Comparison of ENCODE assay signal across 25 cellular contexts in genomic region chr1:19327736-19328135, GRCh38. TPM values are rescaled to one million over a fixed set of nuclear protein-coding genes. Genes with fewer than 3 reads are reported as not detected.
DNase-seq lines count a peak whose midpoint lies in the region; ATAC-seq, FAIRE-seq and TF ChIP-seq lines count a peak whose summit lies in the region.
"Had no signal": no experiment of that assay in that cellular context is flagged by ENCODE, and none has a peak within 500 bp of the region (broad histone marks: within the 10 kb centered on the region; RNA-seq: fewer than 3 reads in every experiment).

No MANE protein-coding gene starts in this region.

- TSS peak; percentile 30 for BruUV-seq in K562 (replicated peaks; lab: Mats Ljungman, UMichigan)

- peaks cover 57% of the 10 kb centered on the region for H3K36me3 ChIP-seq in left ventricle myocardium inferior
- peaks cover 55% of the 10 kb centered on the region; the same call in 2 of the 3 replicates for H3K36me3 ChIP-seq in K562 (ENCODE audit: control insufficient read depth, insufficient read depth, low read length)
- H3K36me3 ChIP-seq in mesenchymal stem cell (ENCODE audit: control insufficient read depth in 1 of 2, insufficient read depth in 2 of 2, low read depth in 1 of 2, low read length in 2 of 2) = peaks cover 71 to 81% of the 10 kb centered on the region in 2 experiments
- peaks cover 14% of the 10 kb centered on the region for H3K36me3 ChIP-seq in MG63

- no peak overlapping the region for H2BK15ac ChIP-seq in mesenchymal stem cell (ENCODE audit: low read depth, poor library complexity, severe bottlenecking)

- H3K14ac ChIP-seq in mesenchymal stem cell (ENCODE audit: low read length in 2 of 2) = no peak overlapping the region

- WGBS in K562 (ENCODE audit: insufficient coverage, low coverage, missing lambda C conversion rate) = 86% methylated on average over 9 of the region's 9 CpGs
- 95% methylated on average over 9 of the region's 9 CpGs for WGBS in mesenchymal stem cell

- TF ChIP-seq CTCF in left ventricle myocardium inferior (IDR thresholded peaks at IDR 0.05; ENCODE audit: borderline replicate concordance) (no peak), K562 (IDR thresholded peaks at IDR 0.05 in 2 of 3, conservative IDR thresholded peaks at IDR 0.05 in 1 of 3; ENCODE audit: insufficient read depth in 2 of 3, low read depth in 1 of 3, low read length in 3 of 3) (no peak)

- H4K8ac ChIP-seq in mesenchymal stem cell (ENCODE audit: low read length) = no peak overlapping the region

- DNase-seq in left ventricle myocardium superior (peak; percentile 3), left ventricle myocardium inferior (no peak), K562 (ENCODE audit: extremely low read depth in 1 of 4, low spot score in 3 of 4) (no peak), mesenchymal stem cell (no peak), MG63 (no peak)
- no peak for DNase-seq in stimulated activated naive CD8-positive, alpha-beta T cell treated with anti-CD3 and anti-CD28 coated beads, Interleukin-15, Interleukin-2, amounts not matched to agents 100 U/mL and 50 U/mL, for 24 hours
- DNase-seq: Calu3, DMS79 treated with DMSO at 0.1 percent for 48 hours, GF-D8, GOT3, HCEC 1CT, Kasumi-1, MV-4-11, NCI-H1105, NCI-H146, NCI-H1930, NCI-H446, NCI-H524 treated with DMSO at 0.1 percent for 48 hours, NCI-H774, PC-3 had no signal

- no peak overlapping the region for H3K4ac ChIP-seq in mesenchymal stem cell (ENCODE audit: low read depth in 1 of 2, low read length in 2 of 2)

- no peak overlapping the region for H2AK5ac ChIP-seq in mesenchymal stem cell (ENCODE audit: low read length, severe bottlenecking)

- intact Hi-C loops in left ventricle myocardium superior (cut with micrococcal nuclease) = no loop called here
- intact Hi-C loops in left ventricle myocardium inferior (cut with micrococcal nuclease) = no loop called here
- intact Hi-C loops in K562 (cut with micrococcal nuclease) = no loop called here

- peaks cover 20% of the 10 kb centered on the region for H3K9me1 ChIP-seq in K562 (ENCODE audit: control insufficient read depth, insufficient read depth, low read length)

- no peak for TF ChIP-seq POLR2A in K562 (conservative IDR thresholded peaks at IDR 0.05)

- H3K4me1 ChIP-seq in left ventricle myocardium inferior (no peaks in the 10 kb centered on the region), K562 (replicated peaks in 1 of 2; ENCODE audit: control insufficient read depth in 2 of 2, insufficient read depth in 2 of 2, low read length in 2 of 2) (peaks cover 16 to 46% of the 10 kb centered on the region in 2 experiments), mesenchymal stem cell (ENCODE audit: control insufficient read depth, insufficient read depth, low read depth, low read length) (no peaks in the 10 kb centered on the region)
- H3K4me1 ChIP-seq: SJSA1 had no signal

- no peak overlapping the region for H2BK5ac ChIP-seq in mesenchymal stem cell (ENCODE audit: low read depth, low read length, poor library complexity, severe bottlenecking)

- H3K23ac ChIP-seq in mesenchymal stem cell (ENCODE audit: low read length in 2 of 2) = no peak overlapping the region

- H4K20me1 ChIP-seq in K562 (replicated peaks; ENCODE audit: control insufficient read depth, insufficient read depth, low read length) = peaks cover 38% of the 10 kb centered on the region

- H3K9ac ChIP-seq in K562 (ENCODE audit: insufficient read depth in 1 of 2, low read depth in 2 of 2, low read length in 2 of 2) (no peak overlapping the region), mesenchymal stem cell (ENCODE audit: low read length) (no peak overlapping the region)

- H2AFZ ChIP-seq in K562 (ENCODE audit: low read depth, low read length) (no peak overlapping the region), mesenchymal stem cell (ENCODE audit: low read depth, low read length) (peak overlapping the region; percentile 7)

- TF ChIP-seq EP300 in K562 (IDR thresholded peaks at IDR 0.05; ENCODE audit: low read length) = no peak

- H3K4me2 ChIP-seq in K562 (ENCODE audit: insufficient read depth, low read length) (no peak overlapping the region), mesenchymal stem cell (ENCODE audit: low read length, poor library complexity, severe bottlenecking) (no peak overlapping the region)

- H4K91ac ChIP-seq in mesenchymal stem cell (ENCODE audit: low read length) = no peak overlapping the region

- H3K4me3 ChIP-seq in left ventricle myocardium inferior (no peak overlapping the region), K562 (no peak overlapping the region), mesenchymal stem cell (ENCODE audit: insufficient read depth in 1 of 2, low read depth in 1 of 2, low read length in 2 of 2) (no peak overlapping the region), MG63 (no peak overlapping the region)
- H3K4me3 ChIP-seq: SJSA1 had no signal

- no peak overlapping the region for H3K18ac ChIP-seq in mesenchymal stem cell (ENCODE audit: low read depth in 1 of 2, low read length in 2 of 2)

- H3K79me1 ChIP-seq in mesenchymal stem cell (replicated peaks; ENCODE audit: low read length, poor library complexity, severe bottlenecking) = peaks cover 17% of the 10 kb centered on the region

- no peak for TF ChIP-seq RAD21 in K562 (CRISPR knock-in tag; conservative IDR thresholded peaks at IDR 0.05 in 1 of 2, IDR thresholded peaks at IDR 0.05 in 1 of 2)

- no peaks in the 10 kb centered on the region for H3K79me2 ChIP-seq in K562 (ENCODE audit: control insufficient read depth, insufficient read depth, low read length)

- FAIRE-seq in K562 (lab: Jason Lieb, UNC) = no peak
- FAIRE-seq: GM12892 had no signal

- H3K27ac ChIP-seq in left ventricle myocardium inferior (replicated peaks) = no peak overlapping the region
- no peak overlapping the region for H3K27ac ChIP-seq in K562 (ENCODE audit: extremely low read depth, low read depth, low read length)
- H3K27ac ChIP-seq in mesenchymal stem cell (ENCODE audit: low read length, poor library complexity, severe bottlenecking) = no peak overlapping the region
- H3K27ac ChIP-seq: SJSA1 had no signal

- POLR2A ChIA-PET in K562 (lab: Yijun Ruan, JAX) = interaction anchor here (0.6 to 4.7 kb wide), 3 partner anchors 12 to 18 kb away, joined by 3 to 21 read pairs (median 3); partner anchors contain the start of genes AKR7A2 and SLC66A1

- CTCF ChIA-PET in K562 (lab: Yijun Ruan, JAX; ENCODE audit: low intra/inter-chr PET ratio) = no interaction called here

- ATAC-seq in left ventricle myocardium superior (no peak), K562 (no peak), SK-N-SH treated with all-trans-retinoic acid at 6 μM for 48 hours (no peak)
- no peak for ATAC-seq in stimulated activated naive CD8-positive, alpha-beta T cell treated with anti-CD3 and anti-CD28 coated beads, Interleukin-15, Interleukin-2, amounts not matched to agents 100 U/mL and 50 U/mL, for 24 hours
- ATAC-seq: PC-3, Right ventricle myocardium inferior had no signal

- H3K9me3 ChIP-seq in left ventricle myocardium inferior (replicated peaks) (no peaks in the 10 kb centered on the region), K562 (replicated peaks; ENCODE audit: control insufficient read depth, insufficient read depth, low read depth, low read length) (no peaks in the 10 kb centered on the region), mesenchymal stem cell (ENCODE audit: control insufficient read depth, low read length) (no peaks in the 10 kb centered on the region), MG63 (no peaks in the 10 kb centered on the region)
- H3K9me3 ChIP-seq: SJSA1 had no signal

- H2BK12ac ChIP-seq in mesenchymal stem cell (ENCODE audit: low read length in 2 of 2) = no peak overlapping the region

- in situ Hi-C loops in K562 (cut with MboI) = no loop called here

- no peak overlapping the region for H2BK120ac ChIP-seq in mesenchymal stem cell (ENCODE audit: low read depth, low read length)

- no peaks in the 10 kb centered on the region for H3K27me3 ChIP-seq in left ventricle myocardium inferior (ENCODE audit: low read depth)
- H3K27me3 ChIP-seq in K562 (ENCODE audit: control insufficient read depth in 2 of 2, insufficient read depth in 2 of 2, low read length in 2 of 2) = no peaks in the 10 kb centered on the region
- no peaks in the 10 kb centered on the region for H3K27me3 ChIP-seq in mesenchymal stem cell (ENCODE audit: control insufficient read depth in 1 of 2, insufficient read depth in 1 of 2, low read length in 2 of 2)
- H3K27me3 ChIP-seq in MG63 = no peaks in the 10 kb centered on the region
- H3K27me3 ChIP-seq: SJSA1 had no signal

RNA-seq across cellular contexts. Expression of gene SLC66A1, which starts 15.6 kb away (rescaled TPM):
- total RNA-seq in left ventricle myocardium superior = 7.5 TPM
- total RNA-seq in left ventricle myocardium inferior = 5.8 TPM
- total RNA-seq in K562 (2011; cell fraction: chromatin; rRNA removed; ENCODE audit: low replicate concordance) = 37.0 and 99.3 TPM in 2 replicates
- 85.8 and 97.7 TPM in 2 replicates for total RNA-seq in K562 (2011; cell fraction: nucleolus; rRNA removed)
- 62.2 and 63.1 TPM in 2 replicates for total RNA-seq in K562 (2011; cell fraction: nucleoplasm; rRNA removed)
- total RNA-seq in K562 (2014; rRNA removed) = 28.9 and 34.0 TPM in 2 replicates
- total RNA-seq in K562 (2014; rRNA removed; fragmentation: Illumina TruSeq; extraction: Trizol) = 8.5 and 10.4 TPM in 2 replicates
- 18.6 and 21.6 TPM in 2 replicates for total RNA-seq in K562 (2015; rRNA removed; fragmentation: Illumina TruSeq; extraction: Trizol)
- total RNA-seq in K562 (2021) = 26.5 and 29.5 TPM in 2 replicates
- 27.0 and 29.2 TPM in 2 replicates for polyA plus RNA-seq in K562 (2011; rRNA removed)
- polyA plus RNA-seq in K562 (2011; cell fraction: cytosol; rRNA removed) = 36.4 and 92.5 TPM in 2 replicates
- 35.5 and 82.2 TPM in 2 replicates for polyA plus RNA-seq in K562 (2011; cell fraction: nucleus; rRNA removed)
- 23.2 and 37.9 TPM in 2 replicates for polyA plus RNA-seq in K562 (2012)
- 16.3 and 26.6 TPM in 2 replicates for polyA plus RNA-seq in K562 (2014; fragmentation: Illumina TruSeq; extraction: Trizol)
- 1 to 10 TPM; 1.2 to 1.6 TPM for polyA plus RNA-seq in K562 (2014; fragmentation: Nextera tagmentation; extraction: Ambion mirVana)
- polyA plus RNA-seq in K562 (2014; rRNA removed) = 35.2 and 40.8 TPM in 2 replicates
- polyA minus RNA-seq in K562 (2011; rRNA and poly(A)+ RNA removed) = 12.7 and 14.9 TPM in 2 replicates
- 15.3 and 16.8 TPM in 2 replicates for polyA minus RNA-seq in K562 (2011; cell fraction: cytosol; rRNA and poly(A)+ RNA removed)
- 26.2 and 33.7 TPM in 2 replicates for polyA minus RNA-seq in K562 (2011; cell fraction: nucleus; rRNA and poly(A)+ RNA removed)
- 20.4 TPM for polyA plus RNA-seq in mesenchymal stem cell (2013, experiment 1 of 2)
- 21.7 TPM for polyA plus RNA-seq in mesenchymal stem cell (2013, experiment 2 of 2)
- 15.9 and 19.9 TPM in 2 replicates for total RNA-seq in MG63 (2014; rRNA removed; shearing (Covaris generic); ENCODE audit: low replicate concordance)

RNA-seq across cellular contexts. Expression of gene AKR7A2, which starts 15.8 kb away (rescaled TPM):
- 48.7 TPM for total RNA-seq in left ventricle myocardium superior
- 43.7 TPM for total RNA-seq in left ventricle myocardium inferior
- 18.7 and 45.9 TPM in 2 replicates for total RNA-seq in K562 (2011; cell fraction: chromatin; rRNA removed; ENCODE audit: low replicate concordance)
- 36.8 and 39.0 TPM in 2 replicates for total RNA-seq in K562 (2011; cell fraction: nucleolus; rRNA removed)
- 28.7 and 34.9 TPM in 2 replicates for total RNA-seq in K562 (2011; cell fraction: nucleoplasm; rRNA removed)
- 78.4 and 108 TPM in 2 replicates for total RNA-seq in K562 (2014; rRNA removed)
- total RNA-seq in K562 (2014; rRNA removed; fragmentation: Illumina TruSeq; extraction: Trizol) = 26.1 and 32.3 TPM in 2 replicates
- 65.2 and 66.0 TPM in 2 replicates for total RNA-seq in K562 (2015; rRNA removed; fragmentation: Illumina TruSeq; extraction: Trizol)
- 71.7 and 74.4 TPM in 2 replicates for total RNA-seq in K562 (2021)
- 49.4 and 57.1 TPM in 2 replicates for polyA plus RNA-seq in K562 (2011; rRNA removed)
- 83.1 and 114 TPM in 2 replicates for polyA plus RNA-seq in K562 (2011; cell fraction: cytosol; rRNA removed)
- polyA plus RNA-seq in K562 (2011; cell fraction: nucleus; rRNA removed) = 34.0 and 41.0 TPM in 2 replicates
- 57.6 and 109 TPM in 2 replicates for polyA plus RNA-seq in K562 (2012)
- 41.1 and 50.6 TPM in 2 replicates for polyA plus RNA-seq in K562 (2014; fragmentation: Illumina TruSeq; extraction: Trizol)
- polyA plus RNA-seq in K562 (2014; fragmentation: Nextera tagmentation; extraction: Ambion mirVana) = 1 to 10 TPM; 2.0 to 4.0 TPM
- polyA plus RNA-seq in K562 (2014; rRNA removed) = 74.7 and 83.6 TPM in 2 replicates
- 16.8 and 22.0 TPM in 2 replicates for polyA minus RNA-seq in K562 (2011; rRNA and poly(A)+ RNA removed)
- 22.1 and 40.4 TPM in 2 replicates for polyA minus RNA-seq in K562 (2011; cell fraction: cytosol; rRNA and poly(A)+ RNA removed)
- 19.1 and 22.7 TPM in 2 replicates for polyA minus RNA-seq in K562 (2011; cell fraction: nucleus; rRNA and poly(A)+ RNA removed)
- 48.0 TPM for polyA plus RNA-seq in mesenchymal stem cell (2013, experiment 1 of 2)
- polyA plus RNA-seq in mesenchymal stem cell (2013, experiment 2 of 2) = 51.1 TPM
- total RNA-seq in MG63 (2014; rRNA removed; shearing (Covaris generic); ENCODE audit: low replicate concordance) = 62.1 and 83.3 TPM in 2 replicates

RNA-seq across cellular contexts. Expression of gene AKR7A3, which starts 39.2 kb away (rescaled TPM):
- total RNA-seq in left ventricle myocardium superior (0.20 TPM), left ventricle myocardium inferior (0.14 TPM), K562 (2014; rRNA removed) (0.54 and 0.78 TPM in 2 replicates), K562 (2014; rRNA removed; fragmentation: Illumina TruSeq; extraction: Trizol) (0.22 TPM in 2 replicates), K562 (2015; rRNA removed; fragmentation: Illumina TruSeq; extraction: Trizol) (0.45 and 0.58 TPM in 2 replicates), K562 (2021) (0.91 and 1.2 TPM in 2 replicates)
- 2.4 and 4.7 TPM in 2 replicates for total RNA-seq in K562 (2011; cell fraction: chromatin; rRNA removed; ENCODE audit: low replicate concordance)
- 3.7 and 4.5 TPM in 2 replicates for total RNA-seq in K562 (2011; cell fraction: nucleolus; rRNA removed)
- total RNA-seq in K562 (2011; cell fraction: nucleoplasm; rRNA removed) = 2.1 and 3.2 TPM in 2 replicates
- polyA plus RNA-seq in K562 (2011; rRNA removed) (0.33 and 0.49 TPM in 2 replicates), K562 (2014; fragmentation: Illumina TruSeq; extraction: Trizol) (0.13 and 0.25 TPM in 2 replicates), K562 (2014; fragmentation: Nextera tagmentation; extraction: Ambion mirVana) (under 1 TPM in 1 of 2 experiments, not detected in 1; 0.04 TPM), K562 (2014; rRNA removed) (0.74 and 1.5 TPM in 2 replicates)
- polyA plus RNA-seq in K562 (2011; cell fraction: cytosol; rRNA removed) = 0.38 and 0.63 TPM in 2 replicates
- polyA plus RNA-seq in K562 (2011; cell fraction: nucleus; rRNA removed) = 2.2 and 4.9 TPM in 2 replicates
- 0.27 and 0.79 TPM in 2 replicates for polyA plus RNA-seq in K562 (2012)
- 0.14 and 0.15 TPM in 2 replicates for polyA minus RNA-seq in K562 (2011; rRNA and poly(A)+ RNA removed)
- polyA minus RNA-seq in K562 (2011; cell fraction: cytosol; rRNA and poly(A)+ RNA removed) = 0.67 TPM in 1 of 2 replicates, not detected in the other
- 1.00 and 1.1 TPM in 2 replicates for polyA minus RNA-seq in K562 (2011; cell fraction: nucleus; rRNA and poly(A)+ RNA removed)
- 0.36 TPM for polyA plus RNA-seq in mesenchymal stem cell (2013, experiment 1 of 2)
- 0.33 TPM for polyA plus RNA-seq in mesenchymal stem cell (2013, experiment 2 of 2)
- 0.95 TPM in 1 of 2 replicates, not detected in the other for total RNA-seq in MG63 (2014; rRNA removed; shearing (Covaris generic); ENCODE audit: low replicate concordance)
- total RNA-seq: A172, Right ventricle myocardium inferior had no signal
